1 cellular context compared by ENCODE assay signal in the genomic region with DNA sequence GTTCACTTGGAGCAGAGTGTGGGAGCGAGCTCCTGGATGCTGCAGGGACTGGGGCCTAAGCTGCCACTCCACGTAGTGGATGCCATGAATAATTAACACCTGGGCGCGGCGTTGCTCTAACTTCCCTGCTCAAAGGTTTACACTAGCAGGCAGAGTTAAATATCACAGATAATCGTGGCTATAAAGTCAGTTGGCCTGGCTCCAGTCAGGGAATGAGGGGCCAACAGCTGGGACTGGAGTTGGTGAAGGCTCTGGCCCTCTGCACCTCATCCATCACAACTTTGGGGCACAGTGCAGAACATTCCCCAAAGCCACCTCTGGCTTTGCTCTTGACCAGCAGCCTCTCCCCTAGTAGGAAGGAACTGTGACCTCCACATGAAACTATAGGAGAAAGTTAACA.
TF ChIP-seq lines count a peak whose summit lies in the region.

No MANE protein-coding gene starts in this region.

TF ChIP-seq in IMR-90, 13 proteins besides CTCF, POLR2A, EP300 and RAD21:
- TF ChIP-seq FOS (IDR thresholded peaks at IDR 0.05; ENCODE audit: low read depth, low read length) (no peak), BHLHE40 (IDR thresholded peaks at IDR 0.05; ENCODE audit: low read depth, low read length) (no peak)
TF ChIP-seq in IMR-90: peak in this region for 0.
